9 cellular contexts compared by ENCODE assay signal in genomic region chr1:7784492-7785071, GRCh38. TPM values are rescaled to one million over a fixed set of nuclear protein-coding genes. Genes with fewer than 3 reads are reported as not detected.
DNase-seq lines count a peak whose midpoint lies in the region; ATAC-seq, FAIRE-seq and TF ChIP-seq lines count a peak whose summit lies in the region.
"Had no signal": no experiment of that assay in that cellular context is flagged by ENCODE, and none has a peak within 500 bp of the region (broad histone marks: within the 10 kb centered on the region; RNA-seq: fewer than 3 reads in every experiment).

No MANE protein-coding gene starts in this region.

- TF ChIP-seq POLR2A in K562 (conservative IDR thresholded peaks at IDR 0.05) = no peak

- ATAC-seq in K562 (no peak), left colon (no peak), HG03469 (IDR thresholded peaks at IDR 0.05; ENCODE audit: unreplicated experiment) (no peak)

- BruUV-seq in K562 (replicated peaks; lab: Mats Ljungman, UMichigan) = no TSS peak

- FAIRE-seq in K562 (lab: Jason Lieb, UNC) = no peak

- in situ Hi-C loops in K562 (cut with MboI) = no loop called here
- in situ Hi-C loops in ACHN (cut with HindIII; ENCODE audit: low pct_ligation_motif_present, low pct_unique_long_range_greater_than_20kb, low sequenced_read_pairs) = no loop called here

- H3K4me2 ChIP-seq in K562 (ENCODE audit: insufficient read depth, low read length) = no peak overlapping the region

- peak overlapping the region; percentile 60 for H2AFZ ChIP-seq in K562 (ENCODE audit: low read depth, low read length)

- H3K9ac ChIP-seq in K562 (ENCODE audit: insufficient read depth in 1 of 2, low read depth in 2 of 2, low read length in 2 of 2) = no peak overlapping the region

- H3K27ac ChIP-seq in K562 (ENCODE audit: extremely low read depth, low read depth, low read length) (peak overlapping the region; percentile 63; the same call in 1 of the 3 replicates), substantia nigra (ENCODE audit: low read depth, low read length, poor library complexity, severe bottlenecking) (peak overlapping the region; percentile 82)

- no peak for TF ChIP-seq EP300 in K562 (IDR thresholded peaks at IDR 0.05; ENCODE audit: low read length)

- intact Hi-C loops in K562 (cut with micrococcal nuclease) (no loop called here), left colon (cut with DNase I, micrococcal nuclease) (no loop called here)

- H3K79me2 ChIP-seq in K562 (ENCODE audit: control insufficient read depth, insufficient read depth, low read length) = no peaks in the 10 kb centered on the region

- no peaks in the 10 kb centered on the region for H4K20me1 ChIP-seq in K562 (replicated peaks; ENCODE audit: control insufficient read depth, insufficient read depth, low read length)

- 81% methylated on average over 30 of the region's 52 CpGs for WGBS in K562 (ENCODE audit: insufficient coverage, low coverage, missing lambda C conversion rate)

- H3K36me3 ChIP-seq in K562 (ENCODE audit: control insufficient read depth, insufficient read depth, low read length) = peaks cover 43% of the 10 kb centered on the region; the same call in 2 of the 3 replicates

- H3K9me1 ChIP-seq in K562 (ENCODE audit: control insufficient read depth, insufficient read depth, low read length) = no peaks in the 10 kb centered on the region

- CTCF ChIA-PET in K562 (lab: Yijun Ruan, JAX; ENCODE audit: low intra/inter-chr PET ratio) = no interaction called here

- POLR2A ChIA-PET in K562 (lab: Yijun Ruan, JAX) = no interaction called here

- no peak for TF ChIP-seq CTCF in K562 (IDR thresholded peaks at IDR 0.05 in 2 of 3, conservative IDR thresholded peaks at IDR 0.05 in 1 of 3; ENCODE audit: insufficient read depth in 2 of 3, low read depth in 1 of 3, low read length in 3 of 3)

- peaks cover 12% of the 10 kb centered on the region for H3K9me3 ChIP-seq in K562 (replicated peaks; ENCODE audit: control insufficient read depth, insufficient read depth, low read depth, low read length)

- DNase-seq in NCI-H748 (lab: John Stamatoyannopoulos, UW; ENCODE audit: unreplicated experiment) (peak; percentile 58), NCI-H748 treated with DMSO at 0.1 percent for 48 hours (lab: John Stamatoyannopoulos, UW) (no peak), K562 (ENCODE audit: extremely low read depth in 1 of 4, low spot score in 3 of 4) (no peak), left colon (peak; percentile 30 to 35), substantia nigra (lab: John Stamatoyannopoulos, UW) (peak in 28 of 49 donors; percentile 22 to 71 (median 54)), AML-193 (lab: John Stamatoyannopoulos, UW) (no peak), ACHN (no peak)
- DNase-seq: DND-41 had no signal

- no peaks in the 10 kb centered on the region for H3K27me3 ChIP-seq in K562 (ENCODE audit: control insufficient read depth in 2 of 2, insufficient read depth in 2 of 2, low read length in 2 of 2)

- H3K4me1 ChIP-seq in K562 (replicated peaks in 1 of 2; ENCODE audit: control insufficient read depth in 2 of 2, insufficient read depth in 2 of 2, low read length in 2 of 2) = peaks cover 7 to 17% of the 10 kb centered on the region in 2 experiments; a peak in 4 of 5 replicates

- H3K4me3 ChIP-seq in K562 = no peak overlapping the region

- no peak for TF ChIP-seq RAD21 in K562 (CRISPR knock-in tag; conservative IDR thresholded peaks at IDR 0.05 in 1 of 2, IDR thresholded peaks at IDR 0.05 in 1 of 2)

TF ChIP-seq in K562, 482 proteins besides CTCF, POLR2A, EP300 and RAD21 (continues in another document):
- no peak for TF ChIP-seq PML (IDR thresholded peaks at IDR 0.05; ENCODE audit: low read length)
- no peak for TF ChIP-seq POLR2AphosphoS5 (IDR thresholded peaks at IDR 0.05; ENCODE audit: control insufficient read depth, insufficient read depth, low read depth, low read length)
- no peak for TF ChIP-seq RREB1 (CRISPR knock-in tag; IDR thresholded peaks at IDR 0.05)
- TF ChIP-seq ZBTB7A (IDR thresholded peaks at IDR 0.05; ENCODE audit: borderline replicate concordance, control insufficient read depth, low read depth, low read length) = 0 out of 2 replicates have a peak, but pooled peaks have one; percentile 15
- TF ChIP-seq PHTF2 (CRISPR knock-in tag; IDR thresholded peaks at IDR 0.05) = no peak
- TF ChIP-seq ZNF282 (CRISPR knock-in tag; IDR thresholded peaks at IDR 0.05) = 0 out of 2 replicates have a peak, but pooled peaks have one; percentile 14

RNA-seq across cellular contexts. Expression of gene PER3, which starts 0.5 kb away (rescaled TPM):
- total RNA-seq in K562 (2011; cell fraction: chromatin; rRNA removed; ENCODE audit: low replicate concordance) = 15.2 and 32.2 TPM in 2 replicates
- total RNA-seq in K562 (2011; cell fraction: nucleolus; rRNA removed) = 6.7 and 10.0 TPM in 2 replicates
- 16.4 and 18.2 TPM in 2 replicates for total RNA-seq in K562 (2011; cell fraction: nucleoplasm; rRNA removed)
- total RNA-seq in K562 (2014; rRNA removed) (11.9 and 12.9 TPM in 2 replicates), K562 (2014; rRNA removed; fragmentation: Illumina TruSeq; extraction: Trizol) (18.4 and 19.7 TPM in 2 replicates), K562 (2015; rRNA removed; fragmentation: Illumina TruSeq; extraction: Trizol) (14.1 and 14.2 TPM in 2 replicates), K562 (2021) (15.7 and 16.8 TPM in 2 replicates), left colon (1 to 10 TPM; 7.2 to 9.5 TPM)
- polyA plus RNA-seq in K562 (2011; rRNA removed) (18.9 and 22.5 TPM in 2 replicates), K562 (2014; fragmentation: Illumina TruSeq; extraction: Trizol) (16.3 and 18.7 TPM in 2 replicates), K562 (2014; fragmentation: Nextera tagmentation; extraction: Ambion mirVana) (10 to 100 TPM; 12.0 to 14.6 TPM), K562 (2014; rRNA removed) (14.0 and 16.5 TPM in 2 replicates)
- 13.3 and 14.8 TPM in 2 replicates for polyA plus RNA-seq in K562 (2011; cell fraction: cytosol; rRNA removed)
- 8.9 and 10.3 TPM in 2 replicates for polyA plus RNA-seq in K562 (2011; cell fraction: nucleus; rRNA removed)
- polyA plus RNA-seq in K562 (2012) = 8.3 and 8.9 TPM in 2 replicates
- 28.5 and 35.0 TPM in 2 replicates for polyA minus RNA-seq in K562 (2011; rRNA and poly(A)+ RNA removed)
- 12.8 and 15.0 TPM in 2 replicates for polyA minus RNA-seq in K562 (2011; cell fraction: cytosol; rRNA and poly(A)+ RNA removed)
- polyA minus RNA-seq in K562 (2011; cell fraction: nucleus; rRNA and poly(A)+ RNA removed) = 5.7 and 9.9 TPM in 2 replicates

RNA-seq across cellular contexts. Expression of gene VAMP3, which starts 13.5 kb away (rescaled TPM):
- total RNA-seq in K562 (2011; cell fraction: chromatin; rRNA removed; ENCODE audit: low replicate concordance) = 24.9 and 56.1 TPM in 2 replicates
- total RNA-seq in K562 (2011; cell fraction: nucleolus; rRNA removed) = 24.0 and 34.6 TPM in 2 replicates
- 40.5 and 49.5 TPM in 2 replicates for total RNA-seq in K562 (2011; cell fraction: nucleoplasm; rRNA removed)
- total RNA-seq in K562 (2014; rRNA removed) = 31.9 and 39.4 TPM in 2 replicates
- 58.0 and 64.7 TPM in 2 replicates for total RNA-seq in K562 (2014; rRNA removed; fragmentation: Illumina TruSeq; extraction: Trizol)
- total RNA-seq in K562 (2015; rRNA removed; fragmentation: Illumina TruSeq; extraction: Trizol) = 53.9 and 61.4 TPM in 2 replicates
- 47.5 and 48.3 TPM in 2 replicates for total RNA-seq in K562 (2021)
- 68.8 and 71.3 TPM in 2 replicates for polyA plus RNA-seq in K562 (2011; rRNA removed)
- 22.2 and 44.4 TPM in 2 replicates for polyA plus RNA-seq in K562 (2011; cell fraction: cytosol; rRNA removed)
- polyA plus RNA-seq in K562 (2011; cell fraction: nucleus; rRNA removed) = 30.6 and 47.7 TPM in 2 replicates
- 34.8 and 38.3 TPM in 2 replicates for polyA plus RNA-seq in K562 (2012)
- 52.3 and 61.3 TPM in 2 replicates for polyA plus RNA-seq in K562 (2014; fragmentation: Illumina TruSeq; extraction: Trizol)
- 10 to 100 TPM; 27.1 to 43.2 TPM for polyA plus RNA-seq in K562 (2014; fragmentation: Nextera tagmentation; extraction: Ambion mirVana)
- 39.1 and 45.2 TPM in 2 replicates for polyA plus RNA-seq in K562 (2014; rRNA removed)
- 51.4 and 53.4 TPM in 2 replicates for polyA minus RNA-seq in K562 (2011; rRNA and poly(A)+ RNA removed)
- 27.1 and 29.0 TPM in 2 replicates for polyA minus RNA-seq in K562 (2011; cell fraction: cytosol; rRNA and poly(A)+ RNA removed)
- polyA minus RNA-seq in K562 (2011; cell fraction: nucleus; rRNA and poly(A)+ RNA removed) = 13.9 and 26.5 TPM in 2 replicates
- total RNA-seq in left colon = 100 to 1,000 TPM in 1 of 2 donors, 10 to 100 TPM in 1; 90.9 to 100 TPM

Comparison
In these comparisons a context has a peak if more than half of its experiments do, and no peak if none do; other contexts are left out.
1. DNase-seq: peak in NCI-H748 (single experiment), left colon (2 of 2) and substantia nigra (28 of 49); none in NCI-H748 treated with DMSO at 0.1 percent for 48 hours (single experiment), K562 (0 of 4), AML-193 (0 of 2) and ACHN (single experiment).